ENCODE assay signal across 9 cellular contexts in genomic region chr19:53991224-53992113, GRCh38. TPM values are rescaled to one million over a fixed set of nuclear protein-coding genes. Genes with fewer than 3 reads are reported as not detected.
A peak's percentile ranks its signal among the peaks of the same experiment; 100 is the strongest.
DNase-seq lines count a peak whose midpoint lies in the region; ATAC-seq, FAIRE-seq and TF ChIP-seq lines count a peak whose summit lies in the region.
"Had no signal": no experiment of that assay in that cellular context is flagged by ENCODE, and none has a peak within 500 bp of the region (broad histone marks: within the 10 kb centered on the region; RNA-seq: fewer than 3 reads in every experiment).

Gene CACNG6 (plus strand): TSS chr19:53991637. CDS start chr19:53992878, 1,241 bp downstream.

- TF ChIP-seq CTCF in AG09309 (IDR thresholded peaks at IDR 0.05; ENCODE audit: control insufficient read depth, insufficient read depth, low read depth, low read length, missing control alignments) (no peak), cardiac fibroblast (IDR thresholded peaks at IDR 0.05; ENCODE audit: low read depth, low read length) (no peak)

- peak; percentile 60 for FAIRE-seq in HTR-8/SVneo (lab: Jason Lieb, UNC)

- DNase-seq in AG09309 (ENCODE audit: low read depth) (no peak), HTR-8/SVneo (ENCODE audit: insufficient read length, low spot score) (peak; percentile 66), cardiac fibroblast (ENCODE audit: low read depth in 2 of 2) (peak; percentile 41 to 61), myocyte (ENCODE audit: low read depth) (peak; percentile 86), cerebellar cortex (ENCODE audit: low spot score) (no peak), HCEC 1CT (no peak), NCI-H1092 treated with DMSO at 0.1 percent for 48 hours (lab: John Stamatoyannopoulos, UW) (no peak)

- no peak for ATAC-seq in HG03442 (IDR thresholded peaks at IDR 0.05; ENCODE audit: unreplicated experiment)

- H3K4me3 ChIP-seq in AG09309 (ENCODE audit: control insufficient read depth, low read depth, low read length) (peak within 1 kb of the TSS; percentile 35), cardiac fibroblast (replicated peaks in 1 of 2; ENCODE audit: low read depth in 2 of 2, low read length in 2 of 2) (peak within 1 kb of the TSS; percentile 41 to 43)

RNA-seq across cellular contexts. Expression of gene CACNG6, which starts in this region (rescaled TPM):
- 22.8 and 30.8 TPM in 2 replicates for total RNA-seq in myocyte
- 2.9 TPM for polyA plus RNA-seq in myocyte (2012)
- total RNA-seq: activated CD8-positive, alpha-beta memory T cell treated with anti-CD3 and anti-CD28 coated beads for 36 hours had no signal

Comparison
In these comparisons a context has a peak if more than half of its experiments do, and no peak if none do; other contexts are left out.
1. DNase-seq: peak in HTR-8/SVneo (single experiment), cardiac fibroblast (2 of 2) and myocyte (single experiment); none in AG09309 (single experiment), cerebellar cortex (single experiment), HCEC 1CT (single experiment) and NCI-H1092 treated with DMSO at 0.1 percent for 48 hours (single experiment).